Comparison of ENCODE assay signal across 14 cellular contexts in genomic region chr1:228008391-228009115, GRCh38. TPM values are rescaled to one million over a fixed set of nuclear protein-coding genes. Genes with fewer than 3 reads are reported as not detected.
DNase-seq lines count a peak whose midpoint lies in the region; ATAC-seq and TF ChIP-seq lines count a peak whose summit lies in the region.
"Had no signal": no experiment of that assay in that cellular context is flagged by ENCODE, and none has a peak within 500 bp of the region (broad histone marks: within the 10 kb centered on the region; RNA-seq: fewer than 3 reads in every experiment).

No MANE protein-coding gene starts in this region.

- H3K79me2 ChIP-seq in Karpas-422 (ENCODE audit: low read length) = no peaks in the 10 kb centered on the region

- H3K36me3 Mint-ChIP-seq in activated CD4-positive, alpha-beta T cell treated with anti-CD3 and anti-CD28 coated beads, Interleukin-2, amount 10 ng/mL, durations not matched to agents 24 days and 14 days (ENCODE audit: low read depth) = no peaks in the 10 kb centered on the region

- no peaks in the 10 kb centered on the region for H3K9me3 Mint-ChIP-seq in activated CD4-positive, alpha-beta T cell treated with anti-CD3 and anti-CD28 coated beads, Interleukin-2, amount 10 ng/mL, durations not matched to agents 24 days and 14 days

- H3K27ac ChIP-seq in Karpas-422 (ENCODE audit: low read length) (no peak overlapping the region), iPS-18a (ENCODE audit: low read length) (no peak overlapping the region), foreskin keratinocyte (no peak overlapping the region)

- H3K9ac ChIP-seq in Karpas-422 (ENCODE audit: low read length) (peak overlapping the region; percentile 38; the same call in 1 of the 2 replicates), iPS-18a (ENCODE audit: low read length) (no peak overlapping the region)

- no peak for DNase-seq in activated CD4-positive, alpha-beta T cell treated with anti-CD3 and anti-CD28 coated beads, Interleukin-2, amount 10 ng/mL, durations not matched to agents 24 days and 14 days
- no peak for DNase-seq in activated CD4-positive, alpha-beta T cell treated with anti-CD3 and anti-CD28 coated beads for 4 hours
- DNase-seq in Karpas-422 (no peak), foreskin keratinocyte (no peak)
- peak; percentile 20 for DNase-seq in stimulated activated CD8-positive, alpha-beta memory T cell treated with anti-CD3 and anti-CD28 coated beads, Interleukin-4, amount 100 ng/mL, for 48 hours
- DNase-seq: DMS79, mammary epithelial cell had no signal

- no peaks in the 10 kb centered on the region for H3K9me2 ChIP-seq in Karpas-422 (replicated peaks; ENCODE audit: insufficient read depth, low read length)

- H3K4me3 ChIP-seq in Karpas-422 (ENCODE audit: low read length) = peak overlapping the region; percentile 55; the same call in 1 of the 2 replicates
- H3K4me3 ChIP-seq in iPS-18a (ENCODE audit: low read length) = peak overlapping the region; percentile 34

- H2AFZ ChIP-seq in Karpas-422 (ENCODE audit: low read length) = no peak overlapping the region

- H3K27me3 Mint-ChIP-seq in activated CD4-positive, alpha-beta T cell treated with anti-CD3 and anti-CD28 coated beads, Interleukin-2, amount 10 ng/mL, durations not matched to agents 24 days and 14 days = peaks cover 54% of the 10 kb centered on the region

- H4K20me1 ChIP-seq in Karpas-422 (ENCODE audit: insufficient read depth, low read depth, low read length) = no peaks in the 10 kb centered on the region

- H3K4me1 ChIP-seq in Karpas-422 (ENCODE audit: low read length) (peaks cover 29% of the 10 kb centered on the region), iPS-18a (ENCODE audit: control insufficient read depth, low read depth, low read length) (peaks cover 10% of the 10 kb centered on the region), foreskin keratinocyte (peaks cover under 1% of the 10 kb centered on the region)

- H3K27me3 ChIP-seq in Karpas-422 (ENCODE audit: low read length) (no peaks in the 10 kb centered on the region; the same call in 1 of the 2 replicates), iPS-18a (ENCODE audit: control insufficient read depth, insufficient read depth, low read length) (peaks cover 99% of the 10 kb centered on the region), foreskin keratinocyte (peaks cover 64% of the 10 kb centered on the region)

- H3K4me3 Mint-ChIP-seq in activated CD4-positive, alpha-beta T cell treated with anti-CD3 and anti-CD28 coated beads, Interleukin-2, amount 10 ng/mL, durations not matched to agents 24 days and 14 days = peak overlapping the region; percentile 2

- H3K36me3 ChIP-seq in Karpas-422 (ENCODE audit: insufficient read depth, low read length) (no peaks in the 10 kb centered on the region), iPS-18a (ENCODE audit: control insufficient read depth, low read depth, low read length) (no peaks in the 10 kb centered on the region)

- ATAC-seq in HG02884 (IDR thresholded peaks at IDR 0.05; ENCODE audit: unreplicated experiment) (no peak), foreskin keratinocyte (no peak), HG03196 (IDR thresholded peaks at IDR 0.05; ENCODE audit: unreplicated experiment) (no peak)
- ATAC-seq: right cardiac atrium had no signal

- intact Hi-C loops in activated CD4-positive, alpha-beta T cell treated with anti-CD3 and anti-CD28 coated beads, Interleukin-2, amount 10 ng/mL, durations not matched to agents 24 days and 14 days (cut with micrococcal nuclease) = loop anchor here (5.0 kb wide), 1 partner anchor 1424 kb away; the partner anchor contains the start of gene ACTA1

- no peaks in the 10 kb centered on the region for H3K9me3 ChIP-seq in Karpas-422 (ENCODE audit: low read length)
- no peaks in the 10 kb centered on the region for H3K9me3 ChIP-seq in iPS-18a (ENCODE audit: control insufficient read depth, low read depth, low read length)

- H3K4me2 ChIP-seq in Karpas-422 (ENCODE audit: low read depth, low read length, poor library complexity, severe bottlenecking) = peak overlapping the region; percentile 64

- TF ChIP-seq CTCF in foreskin keratinocyte (conservative IDR thresholded peaks at IDR 0.05) = no peak

- no peak overlapping the region for H3K27ac Mint-ChIP-seq in activated CD4-positive, alpha-beta T cell treated with anti-CD3 and anti-CD28 coated beads, Interleukin-2, amount 10 ng/mL, durations not matched to agents 24 days and 14 days

- peaks cover 8% of the 10 kb centered on the region for H3K4me1 Mint-ChIP-seq in activated CD4-positive, alpha-beta T cell treated with anti-CD3 and anti-CD28 coated beads, Interleukin-2, amount 10 ng/mL, durations not matched to agents 24 days and 14 days

RNA-seq across cellular contexts. Expression of gene WNT3A, which starts 1.8 kb away (rescaled TPM):
- total RNA-seq in activated CD4-positive, alpha-beta T cell treated with anti-CD3 and anti-CD28 coated beads, Interleukin-2, amount 10 ng/mL, durations not matched to agents 24 days and 14 days = not detected in 2 replicates
- total RNA-seq in Karpas-422 (2014; rRNA removed; shearing (Covaris generic); ENCODE audit: low replicate concordance) = not detected in 2 replicates
- 0.04 TPM in 1 of 2 replicates, not detected in the other for total RNA-seq in foreskin keratinocyte
- 0.02 and 0.07 TPM in 2 replicates for polyA plus RNA-seq in foreskin keratinocyte
- total RNA-seq: A673; mammary epithelial cell; right cardiac atrium; T-helper 1 cell treated with Interleukin-12 subunit alpha and Interleukin-12 subunit beta and Interleukin-4 antibody, amounts not matched to agents 30 ng/mL and 1 ng/mL, for 36 hours; temporal lobe had no signal
- polyA plus RNA-seq: right cardiac atrium had no signal
